In genomic region chr22:29883831-29884139, GRCh38 we compare ENCODE assay signal across 8 cellular contexts. TPM values are rescaled to one million over a fixed set of nuclear protein-coding genes. Genes with fewer than 3 reads are reported as not detected.
DNase-seq lines count a peak whose midpoint lies in the region; ATAC-seq, FAIRE-seq and TF ChIP-seq lines count a peak whose summit lies in the region.

No MANE protein-coding gene starts in this region.

- H3K4me1 ChIP-seq in astrocyte (ENCODE audit: insufficient read depth, low read length) (peaks cover 4% of the 10 kb centered on the region), lower lobe of right lung (peaks cover 40% of the 10 kb centered on the region)

- FAIRE-seq in astrocyte (lab: Jason Lieb, UNC): peak; percentile 34
- peak; percentile 37 for FAIRE-seq in urothelium cell line (lab: Jason Lieb, UNC)

- H3K9me3 Mint-ChIP-seq in activated naive CD4-positive, alpha-beta T cell treated with anti-CD3 and anti-CD28 coated beads, Interleukin-2, amount 50 U/mL, for 24 hours: no peaks in the 10 kb centered on the region
- H3K9me3 Mint-ChIP-seq in astrocyte (ENCODE audit: unreplicated experiment): no peaks in the 10 kb centered on the region

- H3K27me3 ChIP-seq in astrocyte (ENCODE audit: insufficient read depth, low read length): no peaks in the 10 kb centered on the region
- no peaks in the 10 kb centered on the region for H3K27me3 ChIP-seq in lower lobe of right lung (ENCODE audit: low read depth)

- peaks cover 57% of the 10 kb centered on the region for H3K79me2 ChIP-seq in astrocyte (ENCODE audit: insufficient read depth, low read length)

- H2AFZ ChIP-seq in astrocyte (ENCODE audit: low read depth, low read length): peak overlapping the region; percentile 88

- peak overlapping the region; percentile 87 for H3K27ac Mint-ChIP-seq in activated naive CD4-positive, alpha-beta T cell treated with anti-CD3 and anti-CD28 coated beads, Interleukin-2, amount 50 U/mL, for 24 hours
- peak overlapping the region; percentile 93 for H3K27ac Mint-ChIP-seq in astrocyte (ENCODE audit: unreplicated experiment)

- ATAC-seq in lower lobe of right lung: no peak
- no peak for ATAC-seq in GM18858 (IDR thresholded peaks at IDR 0.05; ENCODE audit: unreplicated experiment)

- DNase-seq in activated naive CD4-positive, alpha-beta T cell treated with Interleukin-2 at 50 U/mL for 16 hours: no peak
- DNase-seq in astrocyte (ENCODE audit: low read depth) (peak; percentile 2), lower lobe of right lung (no peak), urothelium cell line (ENCODE audit: low spot score) (no peak), AG08396 (ENCODE audit: low spot score) (no peak), head of caudate nucleus (no peak)

- intact Hi-C loops in lower lobe of right lung (cut with DNase I): no loop called here
- intact Hi-C loops in head of caudate nucleus (cut with DNase I): no loop called here

- no peaks in the 10 kb centered on the region for H3K27me3 Mint-ChIP-seq in activated naive CD4-positive, alpha-beta T cell treated with anti-CD3 and anti-CD28 coated beads, Interleukin-2, amount 50 U/mL, for 24 hours
- H3K27me3 Mint-ChIP-seq in astrocyte (ENCODE audit: low read depth, unreplicated experiment): no peaks in the 10 kb centered on the region

- peaks cover 8% of the 10 kb centered on the region for H3K4me1 Mint-ChIP-seq in activated naive CD4-positive, alpha-beta T cell treated with anti-CD3 and anti-CD28 coated beads, Interleukin-2, amount 50 U/mL, for 24 hours
- peaks cover 4% of the 10 kb centered on the region for H3K4me1 Mint-ChIP-seq in astrocyte (ENCODE audit: low read depth, unreplicated experiment)

- H3K36me3 ChIP-seq in astrocyte (ENCODE audit: insufficient read depth, low read length) (no peaks in the 10 kb centered on the region), lower lobe of right lung (no peaks in the 10 kb centered on the region)

- H3K9ac ChIP-seq in astrocyte (ENCODE audit: low read length): peak overlapping the region; percentile 99

- H4K20me1 ChIP-seq in astrocyte (ENCODE audit: insufficient read depth, low read length): peaks cover 49% of the 10 kb centered on the region

- peak overlapping the region; percentile 76 for H3K4me3 ChIP-seq in astrocyte (ENCODE audit: insufficient read depth, low read depth, low read length)
- H3K4me3 ChIP-seq in lower lobe of right lung: peak overlapping the region; percentile 88

- TF ChIP-seq CTCF in astrocyte (IDR thresholded peaks at IDR 0.05; ENCODE audit: insufficient read depth, low read depth, low read length): no peak
- no peak for TF ChIP-seq CTCF in lower lobe of right lung (IDR thresholded peaks at IDR 0.05)

- peak overlapping the region; percentile 88 for H3K4me2 ChIP-seq in astrocyte (ENCODE audit: low read length)

- H3K27ac ChIP-seq in astrocyte (ENCODE audit: low read depth, low read length): peak overlapping the region; percentile 93
- peak overlapping the region; percentile 95 for H3K27ac ChIP-seq in lower lobe of right lung

- peak overlapping the region; percentile 94 for H3K4me3 Mint-ChIP-seq in activated naive CD4-positive, alpha-beta T cell treated with anti-CD3 and anti-CD28 coated beads, Interleukin-2, amount 50 U/mL, for 24 hours
- no peak overlapping the region for H3K4me3 Mint-ChIP-seq in astrocyte (ENCODE audit: unreplicated experiment)

- H3K9me3 ChIP-seq in astrocyte (ENCODE audit: insufficient read depth, low read depth, low read length): no peaks in the 10 kb centered on the region
- H3K9me3 ChIP-seq in lower lobe of right lung: no peaks in the 10 kb centered on the region

- H3K36me3 Mint-ChIP-seq in activated naive CD4-positive, alpha-beta T cell treated with anti-CD3 and anti-CD28 coated beads, Interleukin-2, amount 50 U/mL, for 24 hours: no peaks in the 10 kb centered on the region
- no peaks in the 10 kb centered on the region for H3K36me3 Mint-ChIP-seq in astrocyte (ENCODE audit: low read depth, unreplicated experiment)

RNA-seq across cellular contexts. Expression of gene MTMR3, which starts 0.8 kb away (rescaled TPM):
- total RNA-seq in astrocyte (37.3 and 41.0 TPM in 2 replicates), lower lobe of right lung (58.9 TPM)

RNA-seq across cellular contexts. Expression of gene ASCC2, which starts 45.7 kb away (rescaled TPM):
- 69.5 and 71.2 TPM in 2 replicates for total RNA-seq in astrocyte
- 65.4 TPM for total RNA-seq in lower lobe of right lung
